ENCODE assay signal across 24 cellular contexts in genomic region chr10:36670616-36671402, GRCh38.
DNase-seq lines count a peak whose midpoint lies in the region; ATAC-seq, FAIRE-seq and TF ChIP-seq lines count a peak whose summit lies in the region.
"Had no signal": no experiment of that assay in that cellular context is flagged by ENCODE, and none has a peak within 500 bp of the region (broad histone marks: within the 10 kb centered on the region; RNA-seq: fewer than 3 reads in every experiment).

No MANE protein-coding gene starts in this region.

- FAIRE-seq in TTC549 (lab: Jason Lieb, UNC) (peak; percentile 96), small intestine (lab: Jason Lieb, UNC) (no peak)
- FAIRE-seq: bronchial epithelial cell, HepG2 had no signal

- TF ChIP-seq CTCF in fibroblast of the aortic adventitia (IDR thresholded peaks at IDR 0.05; ENCODE audit: insufficient read depth, low read length): no peak
- TF ChIP-seq CTCF in CD4-positive, alpha-beta T cell (IDR thresholded peaks at IDR 0.05): no peak

- intact Hi-C loops in CD4-positive, alpha-beta T cell (cut with DNase I, micrococcal nuclease): no loop called here

- peak overlapping the region; percentile 6 for H3K4me2 ChIP-seq in GM23248 (ENCODE audit: unreplicated experiment)
- H3K4me2 ChIP-seq: hepatocyte, SK-N-SH had no signal

- H3K36me3 ChIP-seq in GM23248 (ENCODE audit: low read depth) (no peaks in the 10 kb centered on the region), small intestine (ENCODE audit: control insufficient read depth in 2 of 2, insufficient read depth in 2 of 2, low read length in 2 of 2) (no peaks in the 10 kb centered on the region)
- H3K36me3 ChIP-seq: BE2C had no signal

- H3K27ac Mint-ChIP-seq in CD4-positive, alpha-beta T cell: no peak overlapping the region
- H3K27ac Mint-ChIP-seq: activated naive CD8-positive, alpha-beta T cell treated with anti-CD3 and anti-CD28 coated beads, Interleukin-2, amount 50 U/mL, for 24 hours; dendritic cell treated with granulocyte-macrophage colony-stimulating factor and Interleukin-4, amounts not matched to agents 40 ng/mL and 50 ng/mL, for 4 days; H9; stimulated activated effector memory CD8-positive, alpha-beta T cell treated with anti-CD3 and anti-CD28 coated beads, Interleukin-12 subunit alpha, Interleukin-12 subunit beta, amount 100 ng/mL, for 72 hours; T-helper 2 cell treated with Interferon-gamma antibody and Interleukin-4, amounts not matched to agents 5 μg/mL and 100 μg/mL, for 36 hours had no signal

- in situ Hi-C loops in GM23248 (cut with MboI): no loop called here

- no peaks in the 10 kb centered on the region for H3K9me2 ChIP-seq in GM23248 (ENCODE audit: insufficient read depth)
- H3K9me2 ChIP-seq: SK-N-SH had no signal

- no peaks in the 10 kb centered on the region for H3K36me3 Mint-ChIP-seq in CD4-positive, alpha-beta T cell (ENCODE audit: low read depth)
- H3K36me3 Mint-ChIP-seq: stimulated activated effector memory CD8-positive, alpha-beta T cell treated with anti-CD3 and anti-CD28 coated beads, Interleukin-12 subunit alpha, Interleukin-12 subunit beta, amount 100 ng/mL, for 72 hours had no signal

- POLR2A ChIA-PET in CD4-positive, alpha-beta T cell (lab: Charles Lee): no interaction called here

- H3K4me1 ChIP-seq in GM23248 (ENCODE audit: insufficient read depth) (peaks cover 38% of the 10 kb centered on the region), small intestine (ENCODE audit: control insufficient read depth in 2 of 2, insufficient read depth in 1 of 2, low read depth in 1 of 2, low read length in 1 of 2) (no peaks in the 10 kb centered on the region)
- H3K4me1 ChIP-seq: BE2C had no signal

- no peaks in the 10 kb centered on the region for H4K20me1 ChIP-seq in GM23248 (ENCODE audit: insufficient read depth)

- H3K27me3 ChIP-seq in GM23248 (replicated peaks; ENCODE audit: insufficient read depth): no peaks in the 10 kb centered on the region
- H3K27me3 ChIP-seq in CD4-positive, alpha-beta T cell (ENCODE audit: control insufficient read depth, insufficient read depth, low read length): no peaks in the 10 kb centered on the region
- H3K27me3 ChIP-seq in small intestine (ENCODE audit: control insufficient read depth in 2 of 2, insufficient read depth in 2 of 2, low read length in 2 of 2): no peaks in the 10 kb centered on the region
- H3K27me3 ChIP-seq: BE2C, hepatocyte had no signal

- H3K4me3 ChIP-seq in GM23248 (no peak overlapping the region), fibroblast of the aortic adventitia (ENCODE audit: low read depth, low read length) (no peak overlapping the region), small intestine (ENCODE audit: low read depth in 1 of 2, low read length in 2 of 2) (no peak overlapping the region)
- H3K4me3 ChIP-seq: hepatocyte, mucosa of descending colon had no signal

- no peaks in the 10 kb centered on the region for H3K27me3 Mint-ChIP-seq in CD4-positive, alpha-beta T cell
- H3K27me3 Mint-ChIP-seq: activated naive CD8-positive, alpha-beta T cell treated with anti-CD3 and anti-CD28 coated beads, Interleukin-2, amount 50 U/mL, for 24 hours; dendritic cell treated with granulocyte-macrophage colony-stimulating factor and Interleukin-4, amounts not matched to agents 40 ng/mL and 50 ng/mL, for 4 days had no signal

- H3K27ac ChIP-seq in GM23248: peak overlapping the region; percentile 26
- H3K27ac ChIP-seq in CD4-positive, alpha-beta T cell (ENCODE audit: low read depth, low read length): no peak overlapping the region
- H3K27ac ChIP-seq in small intestine (ENCODE audit: low read depth in 1 of 2, low read length in 1 of 2): no peak overlapping the region
- H3K27ac ChIP-seq: hepatocyte, HL-60 had no signal

- H3K9me3 ChIP-seq in GM23248 (ENCODE audit: low read depth): no peaks in the 10 kb centered on the region
- H3K9me3 ChIP-seq in CD4-positive, alpha-beta T cell (ENCODE audit: control insufficient read depth, low read length): no peaks in the 10 kb centered on the region
- no peaks in the 10 kb centered on the region for H3K9me3 ChIP-seq in small intestine (ENCODE audit: control insufficient read depth, low read depth)
- H3K9me3 ChIP-seq: BE2C, SK-N-SH had no signal

- no peak overlapping the region for H3K4me3 Mint-ChIP-seq in CD4-positive, alpha-beta T cell
- H3K4me3 Mint-ChIP-seq: activated naive CD8-positive, alpha-beta T cell treated with anti-CD3 and anti-CD28 coated beads, Interleukin-2, amount 50 U/mL, for 24 hours; dendritic cell treated with granulocyte-macrophage colony-stimulating factor and Interleukin-4, amounts not matched to agents 40 ng/mL and 50 ng/mL, for 4 days; H9; stimulated activated effector memory CD8-positive, alpha-beta T cell treated with anti-CD3 and anti-CD28 coated beads, Interleukin-12 subunit alpha, Interleukin-12 subunit beta, amount 100 ng/mL, for 72 hours; T-helper 2 cell treated with Interferon-gamma antibody and Interleukin-4, amounts not matched to agents 5 μg/mL and 100 μg/mL, for 36 hours had no signal

- no peak overlapping the region for H3K9ac ChIP-seq in GM23248
- H3K9ac ChIP-seq: SK-N-SH had no signal

- peaks cover 27% of the 10 kb centered on the region; the same call in 1 of the 2 replicates for H3F3A ChIP-seq in GM23248 (ENCODE audit: insufficient read depth)

- 0 out of 2 replicates have a peak overlapping the region, but pooled peaks have one; percentile 50 for H2AFZ ChIP-seq in GM23248
- H2AFZ ChIP-seq: hepatocyte had no signal

- no peak for ATAC-seq in CD4-positive, alpha-beta T cell (ENCODE audit: poor library complexity)
- ATAC-seq: activated naive CD8-positive, alpha-beta T cell treated with anti-CD3 and anti-CD28 coated beads, Interleukin-2, amount 50 U/mL, for 24 hours; HepG2; mucosa of descending colon; stimulated activated effector memory CD8-positive, alpha-beta T cell treated with anti-CD3 and anti-CD28 coated beads, Interleukin-12 subunit alpha, Interleukin-12 subunit beta, amount 100 ng/mL, for 72 hours had no signal

- H3K79me2 ChIP-seq in GM23248 (ENCODE audit: insufficient read depth): no peaks in the 10 kb centered on the region
- H3K79me2 ChIP-seq: hepatocyte had no signal

- DNase-seq in GM23248 (peak; percentile 40), fibroblast of the aortic adventitia (ENCODE audit: low read depth) (peak; percentile 57), small intestine (no peak), DMS79 (lab: John Stamatoyannopoulos, UW) (no peak)
- DNase-seq in CD4-positive, alpha-beta T cell: no peak
- DNase-seq in stimulated activated naive CD4-positive, alpha-beta T cell (lab: John Stamatoyannopoulos, UW): no peak
- DNase-seq: activated naive CD8-positive, alpha-beta T cell treated with anti-CD3 and anti-CD28 coated beads, Interleukin-2, amount 50 U/mL, for 24 hours; BE2C; foreskin melanocyte; H9; mucosa of descending colon; NCI-H1417 treated with DMSO at 0.1 percent for 48 hours; NCI-H524; RPMI8226; SK-N-SH; stimulated activated CD4-positive, alpha-beta T cell treated with anti-CD3 and anti-CD28 coated beads, Interleukin-1b, Interleukin-23, amount 100 ng/mL, for 48 hours had no signal

- WGBS in GM23248 (ENCODE audit: low coverage in 1 of 2, low lambda C conversion rate in 2 of 2, missing lambda C conversion rate in 2 of 2), 2 experiments: 35% methylated on average over 4 of the region's 4 CpGs
- WGBS in small intestine, 3 donors: 82 to 94% (median 88%) methylated on average over 4 of the region's 4 CpGs

- H3K4me1 Mint-ChIP-seq in CD4-positive, alpha-beta T cell (ENCODE audit: low read depth): no peaks in the 10 kb centered on the region
- H3K4me1 Mint-ChIP-seq: activated naive CD8-positive, alpha-beta T cell treated with anti-CD3 and anti-CD28 coated beads, Interleukin-2, amount 50 U/mL, for 24 hours; H9; stimulated activated effector memory CD8-positive, alpha-beta T cell treated with anti-CD3 and anti-CD28 coated beads, Interleukin-12 subunit alpha, Interleukin-12 subunit beta, amount 100 ng/mL, for 72 hours had no signal

- CTCF ChIA-PET in CD4-positive, alpha-beta T cell (lab: Charles Lee): no interaction called here

- H3K9me3 Mint-ChIP-seq in CD4-positive, alpha-beta T cell: peaks cover 12% of the 10 kb centered on the region
- H3K9me3 Mint-ChIP-seq: H9 had no signal

Comparison
In these comparisons a context has a peak if more than half of its experiments do, and no peak if none do; other contexts are left out.
1. DNase-seq: peak in GM23248 (single experiment) and fibroblast of the aortic adventitia (single experiment); none in CD4-positive, alpha-beta T cell (0 of 10), small intestine (single experiment), stimulated activated naive CD4-positive, alpha-beta T cell (0 of 6) and DMS79 (single experiment).